18 cellular contexts compared by ENCODE assay signal in the genomic region with DNA sequence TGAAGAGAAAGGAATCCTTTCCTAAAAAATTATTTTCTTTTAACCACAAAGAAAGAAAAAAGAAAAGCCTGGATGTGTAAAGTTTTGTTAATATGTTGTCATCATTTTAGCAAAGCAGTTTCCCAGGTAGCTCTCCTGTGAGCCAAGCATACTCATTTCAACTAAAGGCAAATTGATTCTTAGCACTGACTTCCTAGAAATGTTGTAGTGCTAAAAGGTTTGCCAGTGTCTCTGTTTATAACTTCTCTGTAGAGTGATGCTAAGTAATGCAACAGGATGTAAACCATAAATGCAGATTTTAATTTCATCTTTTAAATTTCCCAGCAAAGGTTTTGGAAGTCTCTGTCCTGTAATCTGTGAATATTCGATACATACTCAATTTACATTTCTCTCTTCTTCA. TPM values are rescaled to one million over a fixed set of nuclear protein-coding genes. Genes with fewer than 3 reads are reported as not detected.
A peak's percentile ranks its signal among the peaks of the same experiment; 100 is the strongest.
DNase-seq lines count a peak whose midpoint lies in the region; ATAC-seq and TF ChIP-seq lines count a peak whose summit lies in the region.
"Had no signal": no experiment of that assay in that cellular context is flagged by ENCODE, and none has a peak within 500 bp of the region (broad histone marks: within the 10 kb centered on the region; RNA-seq: fewer than 3 reads in every experiment).

No MANE protein-coding gene starts in this region.

- H3K4me1 Mint-ChIP-seq in endodermal cell = peaks cover 55% of the 10 kb centered on the region
- H3K4me1 Mint-ChIP-seq: IgD-negative memory B cell had no signal

- H3K27me3 ChIP-seq in left ventricle myocardium inferior (ENCODE audit: low read depth) (no peaks in the 10 kb centered on the region), endodermal cell (ENCODE audit: control insufficient read depth, insufficient read depth, low read length, poor library complexity, severe bottlenecking) (peaks cover 23% of the 10 kb centered on the region), muscle layer of duodenum (ENCODE audit: low read depth, low read length) (peaks cover 4% of the 10 kb centered on the region)
- H3K27me3 ChIP-seq: BLaER1 had no signal

- H3K9me3 Mint-ChIP-seq in endodermal cell = no peaks in the 10 kb centered on the region
- H3K9me3 Mint-ChIP-seq: CD8-positive, alpha-beta T cell had no signal

- TF ChIP-seq CTCF in left ventricle myocardium inferior (IDR thresholded peaks at IDR 0.05; ENCODE audit: borderline replicate concordance) (no peak), endodermal cell (conservative IDR thresholded peaks at IDR 0.05) (no peak)

- peaks cover 48% of the 10 kb centered on the region for H3K36me3 ChIP-seq in left ventricle myocardium inferior
- H3K36me3 ChIP-seq in endodermal cell (ENCODE audit: control insufficient read depth, insufficient read depth, low read length) = peaks cover 97% of the 10 kb centered on the region
- H3K36me3 ChIP-seq in muscle layer of duodenum (ENCODE audit: control insufficient read depth in 1 of 2, insufficient read depth in 2 of 2, low read length in 2 of 2) = no peaks in the 10 kb centered on the region

- H3K4me3 ChIP-seq in left ventricle myocardium inferior = peak overlapping the region; percentile 99
- peak overlapping the region; percentile 99 for H3K4me3 ChIP-seq in endodermal cell (ENCODE audit: low read length)
- no peak overlapping the region for H3K4me3 ChIP-seq in muscle layer of duodenum (ENCODE audit: low read depth in 1 of 2, low read length in 2 of 2)
- H3K4me3 ChIP-seq: BLaER1 had no signal

- H3K9ac ChIP-seq in endodermal cell (ENCODE audit: extremely low read depth, low read length, poor library complexity, severe bottlenecking) = peak overlapping the region; percentile 99
- H3K9ac ChIP-seq: BLaER1 had no signal

- H3K9me3 ChIP-seq in left ventricle myocardium inferior (replicated peaks) (no peaks in the 10 kb centered on the region), endodermal cell (ENCODE audit: control insufficient read depth, low read length) (no peaks in the 10 kb centered on the region), muscle layer of duodenum (ENCODE audit: control insufficient read depth in 1 of 2, low read length in 2 of 2) (no peaks in the 10 kb centered on the region)

- ATAC-seq in HG02642 (IDR thresholded peaks at IDR 0.05; ENCODE audit: poor library complexity, unreplicated experiment) = no peak
- no peak for ATAC-seq in GM18858 (IDR thresholded peaks at IDR 0.05; ENCODE audit: unreplicated experiment)
- ATAC-seq: CD8-positive, alpha-beta T cell; Panc1 had no signal

- DNase-seq in left ventricle myocardium inferior (no peak), cardiac septum (ENCODE audit: low spot score) (no peak), endodermal cell (no peak), COLO668 (lab: John Stamatoyannopoulos, UW; ENCODE audit: unreplicated experiment) (no peak)
- DNase-seq: CD8-positive, alpha-beta T cell; DND-41; H9; Kasumi-1; MM.1S; NCI-H1092 treated with DMSO at 0.1 percent for 48 hours; NCI-H524 had no signal

- H3K27ac Mint-ChIP-seq in endodermal cell = peak overlapping the region; percentile 41
- H3K27ac Mint-ChIP-seq: CD8-positive, alpha-beta T cell; H9; IgD-negative memory B cell had no signal

- H3K4me1 ChIP-seq in left ventricle myocardium inferior (peaks cover 85% of the 10 kb centered on the region), endodermal cell (ENCODE audit: control insufficient read depth, insufficient read depth, low read length) (peaks cover 3% of the 10 kb centered on the region), muscle layer of duodenum (ENCODE audit: control insufficient read depth in 1 of 2, insufficient read depth in 2 of 2, low read length in 2 of 2) (no peaks in the 10 kb centered on the region)

- WGBS in endodermal cell (ENCODE audit: insufficient coverage in 1 of 2, insufficient read length in 1 of 2), 2 experiments = 88 to 100% methylated on average over 1 of the region's 1 CpG

- peak overlapping the region; percentile 98 for H3K4me3 Mint-ChIP-seq in endodermal cell
- H3K4me3 Mint-ChIP-seq: CD8-positive, alpha-beta T cell; H9; IgD-negative memory B cell had no signal

- peaks cover 79% of the 10 kb centered on the region for H3K36me3 Mint-ChIP-seq in endodermal cell (ENCODE audit: low read depth)
- H3K36me3 Mint-ChIP-seq: CD8-positive, alpha-beta T cell; IgD-negative memory B cell had no signal

- H3K27ac ChIP-seq in left ventricle myocardium inferior (replicated peaks) (peak overlapping the region; percentile 100), endodermal cell (ENCODE audit: low read depth, low read length) (no peak overlapping the region), muscle layer of duodenum (ENCODE audit: low read length) (peak overlapping the region; percentile 56)
- H3K27ac ChIP-seq: BLaER1, HL-60 had no signal

- intact Hi-C loops in left ventricle myocardium inferior (cut with micrococcal nuclease) (loop anchor here (10.0 kb wide), 1 partner anchor 165 kb away; no protein-coding TSS in a partner anchor), cardiac septum (cut with DNase I) (no loop called here)

- H3K27me3 Mint-ChIP-seq in endodermal cell (ENCODE audit: insufficient read depth) = peaks cover 26% of the 10 kb centered on the region

RNA-seq across cellular contexts. Expression of gene GATA6, which starts 10.2 kb away (rescaled TPM):
- total RNA-seq in left ventricle myocardium inferior = 60.9 TPM
- 76.2 TPM for total RNA-seq in cardiac septum
- 100 to 1,000 TPM; 106 to 158 TPM for total RNA-seq in endodermal cell
- 30.0 TPM for polyA plus RNA-seq in endodermal cell (2013, experiment 1 of 2)
- 39.3 TPM for polyA plus RNA-seq in endodermal cell (2013, experiment 2 of 2)
- total RNA-seq: H9 had no signal
- polyA plus RNA-seq: IgD-negative memory B cell had no signal

Comparison
In these comparisons a context has a peak if more than half of its experiments do, and no peak if none do; other contexts are left out.
1. H3K4me3 ChIP-seq: peak in left ventricle myocardium inferior (single experiment) and endodermal cell (single experiment); none in muscle layer of duodenum (0 of 2).